1 cellular context compared by ENCODE assay signal in genomic region chr3:122188758-122189157, GRCh38.
TF ChIP-seq lines count a peak whose summit lies in the region.

No MANE protein-coding gene starts in this region.

TF ChIP-seq in HepG2, 621 proteins besides CTCF, POLR2A, EP300 and RAD21 (continued from another document):
- no peak for TF ChIP-seq THAP9 (CRISPR knock-in tag; IDR thresholded peaks at IDR 0.05; ENCODE audit: borderline replicate concordance)
TF ChIP-seq in HepG2: peak in this region for 0.
